22 cellular contexts compared by ENCODE assay signal in the genomic region with DNA sequence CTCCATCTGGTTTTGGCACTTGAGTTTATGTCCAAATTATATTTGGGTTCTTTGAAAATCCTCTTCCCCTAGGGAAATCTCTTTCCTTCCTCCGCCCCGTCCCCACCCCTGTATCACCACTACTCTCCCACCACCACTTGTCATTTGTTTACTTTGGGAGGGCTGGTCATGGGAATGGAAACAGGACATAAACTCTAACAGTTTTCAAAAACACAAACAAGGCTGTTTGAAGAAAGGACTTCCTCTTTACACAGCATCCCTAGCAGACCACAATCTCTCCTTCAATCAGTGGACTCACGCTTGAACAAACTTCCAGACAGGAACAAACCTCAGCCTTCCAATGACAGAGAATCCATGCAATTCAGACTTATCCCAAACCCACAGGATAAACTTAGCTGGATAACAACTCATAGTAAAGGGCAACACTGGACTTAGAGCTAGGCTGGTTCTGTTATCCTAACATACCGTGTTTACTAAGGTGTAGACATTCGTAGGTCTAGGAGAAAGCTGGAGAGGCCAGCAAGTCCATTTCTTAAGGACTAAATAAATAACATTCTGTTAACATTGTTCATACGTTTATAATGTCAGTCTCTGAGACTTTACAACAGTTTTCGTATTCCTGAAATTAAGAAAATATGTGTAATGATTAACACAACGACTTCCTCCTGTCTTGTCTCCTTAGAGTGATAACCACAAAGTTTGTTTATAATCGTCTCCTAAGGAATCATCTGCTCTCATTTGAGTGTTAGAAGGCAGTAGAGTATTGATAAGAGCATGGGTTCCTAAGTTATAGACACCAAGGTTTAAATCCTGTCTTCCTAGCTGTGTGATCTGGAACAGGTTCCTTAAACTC. TPM values are rescaled to one million over a fixed set of nuclear protein-coding genes. Genes with fewer than 3 reads are reported as not detected.
DNase-seq lines count a peak whose midpoint lies in the region; FAIRE-seq and TF ChIP-seq lines count a peak whose summit lies in the region.
"Had no signal": no experiment of that assay in that cellular context is flagged by ENCODE, and none has a peak within 500 bp of the region (broad histone marks: within the 10 kb centered on the region; RNA-seq: fewer than 3 reads in every experiment).

No MANE protein-coding gene starts in this region.

- H3K4me1 ChIP-seq in BLaER1 treated with 17β-estradiol and CSF1 and Interleukin-3, amounts not matched to agents 10 nM and 100 nM = peaks cover 0 to 16% (median 13%) of the 10 kb centered on the region in 10 experiments; a peak in 17 of 20 replicates
- peaks cover 25% of the 10 kb centered on the region for H3K4me1 ChIP-seq in astrocyte (ENCODE audit: insufficient read depth, low read length)
- no peaks in the 10 kb centered on the region for H3K4me1 ChIP-seq in suprapubic skin
- H3K4me1 ChIP-seq: neural progenitor cell, upper lobe of right lung had no signal

- H3K4me1 Mint-ChIP-seq in astrocyte (ENCODE audit: low read depth, unreplicated experiment) = peaks cover 24% of the 10 kb centered on the region
- no peaks in the 10 kb centered on the region for H3K4me1 Mint-ChIP-seq in activated naive CD8-positive, alpha-beta T cell treated with anti-CD3 and anti-CD28 coated beads for 36 hours
- H3K4me1 Mint-ChIP-seq: CD4-positive, CD25-positive, alpha-beta regulatory T cell; neural progenitor cell had no signal

- H3K27me3 ChIP-seq in BLaER1 treated with 17β-estradiol and CSF1 and Interleukin-3, amounts not matched to agents 10 nM and 100 nM = no peaks in the 10 kb centered on the region
- H3K27me3 ChIP-seq in astrocyte (ENCODE audit: insufficient read depth, low read length) (no peaks in the 10 kb centered on the region), suprapubic skin (no peaks in the 10 kb centered on the region)
- H3K27me3 ChIP-seq: neural progenitor cell, upper lobe of right lung had no signal

- FAIRE-seq in astrocyte (lab: Jason Lieb, UNC) = peak; percentile 77

- H3K36me3 Mint-ChIP-seq in astrocyte (ENCODE audit: low read depth, unreplicated experiment) = no peaks in the 10 kb centered on the region
- H3K36me3 Mint-ChIP-seq in activated naive CD8-positive, alpha-beta T cell treated with anti-CD3 and anti-CD28 coated beads for 36 hours = no peaks in the 10 kb centered on the region
- H3K36me3 Mint-ChIP-seq: activated CD4-positive, alpha-beta memory T cell treated with anti-CD3 and anti-CD28 coated beads for 36 hours; activated naive CD4-positive, alpha-beta T cell treated with anti-CD3 and anti-CD28 coated beads, Interleukin-2, amount 50 U/mL, for 72 hours; CD4-positive, CD25-positive, alpha-beta regulatory T cell; neural progenitor cell had no signal

- no peak overlapping the region for H2AFZ ChIP-seq in astrocyte (ENCODE audit: low read depth, low read length)
- H2AFZ ChIP-seq: neural progenitor cell had no signal

- WGBS in suprapubic skin = 61% methylated on average over 9 of the region's 9 CpGs

- H3K79me2 ChIP-seq in astrocyte (ENCODE audit: insufficient read depth, low read length) = no peaks in the 10 kb centered on the region

- no peak overlapping the region for H3K4me3 Mint-ChIP-seq in astrocyte (ENCODE audit: unreplicated experiment)
- no peak overlapping the region for H3K4me3 Mint-ChIP-seq in activated naive CD8-positive, alpha-beta T cell treated with anti-CD3 and anti-CD28 coated beads for 36 hours
- H3K4me3 Mint-ChIP-seq: activated CD4-positive, alpha-beta memory T cell treated with anti-CD3 and anti-CD28 coated beads for 36 hours; activated T-cell treated with anti-CD3 and anti-CD28 coated beads, Interleukin-2, amount 50 U/mL, for 4 hours; CD4-positive, CD25-positive, alpha-beta regulatory T cell; neural progenitor cell had no signal

- H3K9me3 ChIP-seq in BLaER1 treated with 17β-estradiol and CSF1 and Interleukin-3, amounts not matched to agents 10 nM and 100 nM (replicated peaks in 1 of 11) = no peaks in the 10 kb centered on the region
- H3K9me3 ChIP-seq in astrocyte (ENCODE audit: insufficient read depth, low read depth, low read length) = no peaks in the 10 kb centered on the region
- no peaks in the 10 kb centered on the region for H3K9me3 ChIP-seq in suprapubic skin
- H3K9me3 ChIP-seq: upper lobe of right lung had no signal

- in situ Hi-C loops in KBM-7 (cut with MboI; ENCODE audit: low pct_unique_long_range_greater_than_20kb, low sequenced_read_pairs) = no loop called here

- H4K20me1 ChIP-seq in BLaER1 treated with 17β-estradiol and CSF1 and Interleukin-3, amounts not matched to agents 10 nM and 100 nM = no peaks in the 10 kb centered on the region
- no peaks in the 10 kb centered on the region for H4K20me1 ChIP-seq in astrocyte (ENCODE audit: insufficient read depth, low read length)

- DNase-seq in KBM-7 (peak; percentile 3), astrocyte (ENCODE audit: low read depth) (peak; percentile 82), iris pigment epithelial cell (ENCODE audit: low read depth) (peak; percentile 18), NCI-H2107 treated with DMSO at 0.1 percent for 48 hours (lab: John Stamatoyannopoulos, UW; ENCODE audit: unreplicated experiment) (no peak), suprapubic skin (ENCODE audit: low spot score in 2 of 2) (no peak), T-helper 9 cell (no peak)
- no peak for DNase-seq in activated naive CD8-positive, alpha-beta T cell treated with anti-CD3 and anti-CD28 coated beads for 36 hours
- DNase-seq: activated CD4-positive, alpha-beta memory T cell treated with anti-CD3 and anti-CD28 coated beads for 36 hours; activated T-cell treated with anti-CD3 and anti-CD28 coated beads, Interleukin-2, amount 50 U/mL, for 4 hours; CD4-positive, CD25-positive, alpha-beta regulatory T cell; MV-4-11; NCI-H2029; NCI-H524 treated with DMSO at 0.1 percent for 48 hours; retina; stimulated activated naive CD8-positive, alpha-beta T cell treated with anti-CD3 and anti-CD28 coated beads, Interleukin-15, Interleukin-2, amounts not matched to agents 100 U/mL and 50 U/mL, for 24 hours; upper lobe of right lung had no signal

- H3K27ac Mint-ChIP-seq in astrocyte (ENCODE audit: unreplicated experiment) = peak overlapping the region; percentile 38
- H3K27ac Mint-ChIP-seq in activated naive CD8-positive, alpha-beta T cell treated with anti-CD3 and anti-CD28 coated beads for 36 hours = no peak overlapping the region
- H3K27ac Mint-ChIP-seq: activated CD4-positive, alpha-beta memory T cell treated with anti-CD3 and anti-CD28 coated beads for 36 hours; activated naive CD4-positive, alpha-beta T cell treated with anti-CD3 and anti-CD28 coated beads, Interleukin-2, amount 50 U/mL, for 72 hours; neural progenitor cell had no signal

- no peak overlapping the region for H3K27ac ChIP-seq in BLaER1 treated with 17β-estradiol and CSF1 and Interleukin-3, amounts not matched to agents 10 nM and 100 nM
- peak overlapping the region; percentile 77 for H3K27ac ChIP-seq in astrocyte (ENCODE audit: low read depth, low read length)
- H3K27ac ChIP-seq in suprapubic skin = no peak overlapping the region
- H3K27ac ChIP-seq: neural progenitor cell, upper lobe of right lung had no signal

- peak overlapping the region in 10 of 11 experiments; percentile 20 to 61 (median 50); a peak in 18 of 22 replicates for H3K4me2 ChIP-seq in BLaER1 treated with 17β-estradiol and CSF1 and Interleukin-3, amounts not matched to agents 10 nM and 100 nM
- H3K4me2 ChIP-seq in astrocyte (ENCODE audit: low read length) = peak overlapping the region; percentile 41
- H3K4me2 ChIP-seq: neural progenitor cell had no signal

- no peak overlapping the region for H3K9ac ChIP-seq in BLaER1 treated with 17β-estradiol and CSF1 and Interleukin-3, amounts not matched to agents 10 nM and 100 nM
- H3K9ac ChIP-seq in astrocyte (ENCODE audit: low read length) = peak overlapping the region; percentile 37
- H3K9ac ChIP-seq: neural progenitor cell had no signal

- no peaks in the 10 kb centered on the region for H3K27me3 Mint-ChIP-seq in astrocyte (ENCODE audit: low read depth, unreplicated experiment)
- H3K27me3 Mint-ChIP-seq in activated naive CD8-positive, alpha-beta T cell treated with anti-CD3 and anti-CD28 coated beads for 36 hours = peaks cover 29% of the 10 kb centered on the region

- TF ChIP-seq POLR2A in suprapubic skin (IDR thresholded peaks at IDR 0.05) = no peak

- TF ChIP-seq CTCF in astrocyte (IDR thresholded peaks at IDR 0.05; ENCODE audit: insufficient read depth, low read depth, low read length) (no peak), suprapubic skin (IDR thresholded peaks at IDR 0.05) (no peak)

- TF ChIP-seq EP300 in suprapubic skin (IDR thresholded peaks at IDR 0.05) = no peak

- no peak overlapping the region for H3K4me3 ChIP-seq in BLaER1 treated with 17β-estradiol and CSF1 and Interleukin-3, amounts not matched to agents 10 nM and 100 nM
- H3K4me3 ChIP-seq in astrocyte (ENCODE audit: insufficient read depth, low read depth, low read length) (no peak overlapping the region), suprapubic skin (no peak overlapping the region)
- H3K4me3 ChIP-seq: neural progenitor cell, upper lobe of right lung had no signal

- no peaks in the 10 kb centered on the region for H3K9me3 Mint-ChIP-seq in astrocyte (ENCODE audit: unreplicated experiment)
- peaks cover 1% of the 10 kb centered on the region for H3K9me3 Mint-ChIP-seq in activated naive CD8-positive, alpha-beta T cell treated with anti-CD3 and anti-CD28 coated beads for 36 hours
- H3K9me3 Mint-ChIP-seq: activated CD4-positive, alpha-beta memory T cell treated with anti-CD3 and anti-CD28 coated beads for 36 hours; activated naive CD4-positive, alpha-beta T cell treated with anti-CD3 and anti-CD28 coated beads, Interleukin-2, amount 50 U/mL, for 72 hours; activated T-cell treated with anti-CD3 and anti-CD28 coated beads, Interleukin-2, amount 50 U/mL, for 4 hours; neural progenitor cell had no signal

- H3K36me3 ChIP-seq in BLaER1 treated with 17β-estradiol and CSF1 and Interleukin-3, amounts not matched to agents 10 nM and 100 nM = no peaks in the 10 kb centered on the region
- H3K36me3 ChIP-seq in astrocyte (ENCODE audit: insufficient read depth, low read length) (no peaks in the 10 kb centered on the region), suprapubic skin (no peaks in the 10 kb centered on the region)
- H3K36me3 ChIP-seq: neural progenitor cell, upper lobe of right lung had no signal

RNA-seq across cellular contexts. Expression of gene CTAGE9, which starts 44.1 kb away (rescaled TPM):
- not detected in 2 replicates for total RNA-seq in astrocyte
- not detected for total RNA-seq in activated naive CD8-positive, alpha-beta T cell treated with anti-CD3 and anti-CD28 coated beads for 36 hours
- not detected for total RNA-seq in suprapubic skin
- total RNA-seq: A673; activated CD4-positive, alpha-beta memory T cell treated with anti-CD3 and anti-CD28 coated beads for 36 hours; activated naive CD4-positive, alpha-beta T cell treated with anti-CD3 and anti-CD28 coated beads, Interleukin-2, amount 50 U/mL, for 72 hours; activated T-cell treated with anti-CD3 and anti-CD28 coated beads, Interleukin-2, amount 50 U/mL, for 4 hours; CD4-positive, CD25-positive, alpha-beta regulatory T cell; dermis microvascular lymphatic vessel endothelial cell; esophagus mucosa; upper lobe of right lung had no signal

RNA-seq across cellular contexts. Expression of gene ENPP1, which starts 52.9 kb away (rescaled TPM):
- total RNA-seq in astrocyte (7.1 and 8.9 TPM in 2 replicates), suprapubic skin (1 to 10 TPM; 2.9 to 9.1 (median 4.0) TPM)
- under 1 TPM; 0.19 to 0.22 TPM for total RNA-seq in activated naive CD8-positive, alpha-beta T cell treated with anti-CD3 and anti-CD28 coated beads for 36 hours
- total RNA-seq: CD4-positive, CD25-positive, alpha-beta regulatory T cell had no signal

RNA-seq across cellular contexts. Expression of gene OR2A4, which starts 53.7 kb away (rescaled TPM):
- total RNA-seq in astrocyte (not detected in 2 replicates), suprapubic skin (not detected)
- not detected for total RNA-seq in activated naive CD8-positive, alpha-beta T cell treated with anti-CD3 and anti-CD28 coated beads for 36 hours
- total RNA-seq: A673; activated CD4-positive, alpha-beta memory T cell treated with anti-CD3 and anti-CD28 coated beads for 36 hours; activated naive CD4-positive, alpha-beta T cell treated with anti-CD3 and anti-CD28 coated beads, Interleukin-2, amount 50 U/mL, for 72 hours; activated T-cell treated with anti-CD3 and anti-CD28 coated beads, Interleukin-2, amount 50 U/mL, for 4 hours; CD4-positive, CD25-positive, alpha-beta regulatory T cell; dermis microvascular lymphatic vessel endothelial cell; esophagus mucosa; upper lobe of right lung had no signal

Comparison
In these comparisons a context has a peak if more than half of its experiments do, and no peak if none do; other contexts are left out.
1. DNase-seq: peak in KBM-7 (single experiment), astrocyte (single experiment) and iris pigment epithelial cell (single experiment); none in NCI-H2107 treated with DMSO at 0.1 percent for 48 hours (single experiment), activated naive CD8-positive, alpha-beta T cell treated with anti-CD3 and anti-CD28 coated beads for 36 hours (single experiment), suprapubic skin (0 of 2) and T-helper 9 cell (single experiment).